Comparison of ENCODE assay signal across 9 cellular contexts in genomic region chrX:38985375-38985774, GRCh38.
DNase-seq lines count a peak whose midpoint lies in the region; ATAC-seq, FAIRE-seq and TF ChIP-seq lines count a peak whose summit lies in the region.
"Had no signal": no experiment of that assay in that cellular context is flagged by ENCODE, and none has a peak within 500 bp of the region (broad histone marks: within the 10 kb centered on the region; RNA-seq: fewer than 3 reads in every experiment).

No MANE protein-coding gene starts in this region.

- TF ChIP-seq CTCF in MM.1S (IDR thresholded peaks at IDR 0.05; ENCODE audit: low read length) (peak; percentile 33), bronchial epithelial cell (IDR thresholded peaks at IDR 0.05; ENCODE audit: insufficient read depth, low read length, severe bottlenecking) (no peak), WERI-Rb-1 (IDR thresholded peaks at IDR 0.05; ENCODE audit: low read depth, low read length) (no peak)

- no peak overlapping the region for H3K9ac ChIP-seq in MM.1S (ENCODE audit: low read length)

- POLR2A ChIA-PET in activated naive CD8-positive, alpha-beta T cell treated with anti-CD3 and anti-CD28 coated beads, Interleukin-2, amount 10 ng/mL, durations not matched to agents 7 days and 5 days (lab: Charles Lee), result no interaction called here

- H3K27ac ChIP-seq in MM.1S (ENCODE audit: low read length), result no peak overlapping the region
- H3K27ac ChIP-seq in WERI-Rb-1, result no peak overlapping the region

- no peaks in the 10 kb centered on the region for H3K27me3 Mint-ChIP-seq in activated naive CD8-positive, alpha-beta T cell treated with anti-CD3 and anti-CD28 coated beads, Interleukin-2, amount 10 ng/mL, durations not matched to agents 7 days and 5 days
- H3K27me3 Mint-ChIP-seq in activated naive CD8-positive, alpha-beta T cell treated with anti-CD3 and anti-CD28 coated beads for 36 hours, result no peaks in the 10 kb centered on the region
- no peaks in the 10 kb centered on the region for H3K27me3 Mint-ChIP-seq in stimulated activated naive CD8-positive, alpha-beta T cell treated with anti-CD3 and anti-CD28 coated beads, Interleukin-15, amount 100 ng/mL, for 72 hours

- H3K36me3 ChIP-seq in MM.1S (replicated peaks; ENCODE audit: insufficient read depth, low read length) (no peaks in the 10 kb centered on the region), bronchial epithelial cell (ENCODE audit: control insufficient read depth, insufficient read depth, low read length) (no peaks in the 10 kb centered on the region), WERI-Rb-1 (no peaks in the 10 kb centered on the region)

- no peaks in the 10 kb centered on the region for H3K9me2 ChIP-seq in MM.1S (replicated peaks; ENCODE audit: insufficient read depth, low read length)

- no peaks in the 10 kb centered on the region for H3K79me2 ChIP-seq in MM.1S (ENCODE audit: low read length)

- H3K4me2 ChIP-seq in MM.1S (ENCODE audit: low read depth, low read length), result no peak overlapping the region

- no peak for FAIRE-seq in bronchial epithelial cell (lab: Jason Lieb, UNC)

- no peak overlapping the region for H3K4me3 Mint-ChIP-seq in activated naive CD8-positive, alpha-beta T cell treated with anti-CD3 and anti-CD28 coated beads, Interleukin-2, amount 10 ng/mL, durations not matched to agents 7 days and 5 days
- no peak overlapping the region for H3K4me3 Mint-ChIP-seq in activated naive CD8-positive, alpha-beta T cell treated with anti-CD3 and anti-CD28 coated beads for 36 hours
- no peak overlapping the region for H3K4me3 Mint-ChIP-seq in stimulated activated naive CD8-positive, alpha-beta T cell treated with anti-CD3 and anti-CD28 coated beads, Interleukin-15, amount 100 ng/mL, for 72 hours
- H3K4me3 Mint-ChIP-seq: T-helper 1 cell treated with Interleukin-12 subunit alpha and Interleukin-12 subunit beta and Interleukin-4 antibody, amounts not matched to agents 30 μg/mL and 1 μg/mL, for 36 hours had no signal

- ATAC-seq in activated naive CD8-positive, alpha-beta T cell treated with anti-CD3 and anti-CD28 coated beads, Interleukin-2, amount 10 ng/mL, durations not matched to agents 7 days and 5 days (ENCODE audit: low read depth), result peak; percentile 70
- peak; percentile 81 for ATAC-seq in stimulated activated naive CD8-positive, alpha-beta T cell treated with anti-CD3 and anti-CD28 coated beads, Interleukin-15, amount 100 ng/mL, for 72 hours

- H3K27me3 ChIP-seq in MM.1S (replicated peaks; ENCODE audit: insufficient read depth, low read length), result no peaks in the 10 kb centered on the region
- no peaks in the 10 kb centered on the region for H3K27me3 ChIP-seq in bronchial epithelial cell (ENCODE audit: control insufficient read depth, insufficient read depth, low read length)
- no peaks in the 10 kb centered on the region for H3K27me3 ChIP-seq in WERI-Rb-1 (ENCODE audit: insufficient read depth, low read depth, severe bottlenecking)

- no peaks in the 10 kb centered on the region for H4K20me1 ChIP-seq in MM.1S (ENCODE audit: insufficient read depth, low read length)

- no peaks in the 10 kb centered on the region for H3K36me3 Mint-ChIP-seq in activated naive CD8-positive, alpha-beta T cell treated with anti-CD3 and anti-CD28 coated beads, Interleukin-2, amount 10 ng/mL, durations not matched to agents 7 days and 5 days
- H3K36me3 Mint-ChIP-seq in activated naive CD8-positive, alpha-beta T cell treated with anti-CD3 and anti-CD28 coated beads for 36 hours, result no peaks in the 10 kb centered on the region

- no peak for DNase-seq in activated naive CD8-positive, alpha-beta T cell treated with anti-CD3 and anti-CD28 coated beads, Interleukin-2, amount 10 ng/mL, durations not matched to agents 7 days and 5 days
- no peak for DNase-seq in activated naive CD8-positive, alpha-beta T cell treated with anti-CD3 and anti-CD28 coated beads for 36 hours
- peak; percentile 38 for DNase-seq in MM.1S
- DNase-seq in bronchial epithelial cell (ENCODE audit: low read depth), result peak; percentile 34
- peak in 1 of 2 donors; percentile 2 for DNase-seq in stimulated activated naive CD8-positive, alpha-beta T cell treated with anti-CD3 and anti-CD28 coated beads, Interleukin-15, amount 100 ng/mL, for 72 hours
- no peak for DNase-seq in WERI-Rb-1
- DNase-seq in activated gamma-delta T cell treated with Interleukin-2 at 50 U/mL for 16 hours, result no peak
- no peak for DNase-seq in DMS79 treated with DMSO at 0.1 percent for 48 hours (lab: John Stamatoyannopoulos, UW)

- no peaks in the 10 kb centered on the region for H3K9me3 Mint-ChIP-seq in activated naive CD8-positive, alpha-beta T cell treated with anti-CD3 and anti-CD28 coated beads, Interleukin-2, amount 10 ng/mL, durations not matched to agents 7 days and 5 days
- H3K9me3 Mint-ChIP-seq in activated naive CD8-positive, alpha-beta T cell treated with anti-CD3 and anti-CD28 coated beads for 36 hours, result no peaks in the 10 kb centered on the region
- no peaks in the 10 kb centered on the region for H3K9me3 Mint-ChIP-seq in stimulated activated naive CD8-positive, alpha-beta T cell treated with anti-CD3 and anti-CD28 coated beads, Interleukin-15, amount 100 ng/mL, for 72 hours
- H3K9me3 Mint-ChIP-seq: T-helper 1 cell treated with Interleukin-12 subunit alpha and Interleukin-12 subunit beta and Interleukin-4 antibody, amounts not matched to agents 30 μg/mL and 1 μg/mL, for 36 hours had no signal

- H3K4me3 ChIP-seq in MM.1S (ENCODE audit: low read length) (no peak overlapping the region), bronchial epithelial cell (ENCODE audit: low read depth, low read length) (no peak overlapping the region), WERI-Rb-1 (ENCODE audit: low read depth, low read length) (no peak overlapping the region)

- H3K27ac Mint-ChIP-seq in activated naive CD8-positive, alpha-beta T cell treated with anti-CD3 and anti-CD28 coated beads, Interleukin-2, amount 10 ng/mL, durations not matched to agents 7 days and 5 days, result no peak overlapping the region
- H3K27ac Mint-ChIP-seq in activated naive CD8-positive, alpha-beta T cell treated with anti-CD3 and anti-CD28 coated beads for 36 hours, result no peak overlapping the region
- no peak overlapping the region for H3K27ac Mint-ChIP-seq in stimulated activated naive CD8-positive, alpha-beta T cell treated with anti-CD3 and anti-CD28 coated beads, Interleukin-15, amount 100 ng/mL, for 72 hours
- H3K27ac Mint-ChIP-seq: T-helper 1 cell treated with Interleukin-12 subunit alpha and Interleukin-12 subunit beta and Interleukin-4 antibody, amounts not matched to agents 30 μg/mL and 1 μg/mL, for 36 hours had no signal

- no peaks in the 10 kb centered on the region for H3F3A ChIP-seq in MM.1S (ENCODE audit: insufficient read depth, low read length)

- H2AFZ ChIP-seq in MM.1S (ENCODE audit: low read length), result no peak overlapping the region

- H3K4me1 Mint-ChIP-seq in activated naive CD8-positive, alpha-beta T cell treated with anti-CD3 and anti-CD28 coated beads, Interleukin-2, amount 10 ng/mL, durations not matched to agents 7 days and 5 days, result peaks cover 1% of the 10 kb centered on the region
- H3K4me1 Mint-ChIP-seq in activated naive CD8-positive, alpha-beta T cell treated with anti-CD3 and anti-CD28 coated beads for 36 hours, result peaks cover 4% of the 10 kb centered on the region
- peaks cover 5% of the 10 kb centered on the region for H3K4me1 Mint-ChIP-seq in stimulated activated naive CD8-positive, alpha-beta T cell treated with anti-CD3 and anti-CD28 coated beads, Interleukin-15, amount 100 ng/mL, for 72 hours

- H3K9me3 ChIP-seq in MM.1S (replicated peaks; ENCODE audit: insufficient read depth, low read length) (no peaks in the 10 kb centered on the region), WERI-Rb-1 (ENCODE audit: severe bottlenecking) (no peaks in the 10 kb centered on the region)

- H3K4me1 ChIP-seq in MM.1S (ENCODE audit: low read length), result no peaks in the 10 kb centered on the region

Comparison
In these comparisons a context has a peak if more than half of its experiments do, and no peak if none do; other contexts are left out.
1. DNase-seq: peak in MM.1S (single experiment) and bronchial epithelial cell (single experiment); none in activated naive CD8-positive, alpha-beta T cell treated with anti-CD3 and anti-CD28 coated beads, Interleukin-2, amount 10 ng/mL, durations not matched to agents 7 days and 5 days (single experiment), activated naive CD8-positive, alpha-beta T cell treated with anti-CD3 and anti-CD28 coated beads for 36 hours (single experiment), WERI-Rb-1 (single experiment), activated gamma-delta T cell treated with Interleukin-2 at 50 U/mL for 16 hours (single experiment) and DMS79 treated with DMSO at 0.1 percent for 48 hours (single experiment).